ENCODE assay signal across 1 cellular context in the genomic region with DNA sequence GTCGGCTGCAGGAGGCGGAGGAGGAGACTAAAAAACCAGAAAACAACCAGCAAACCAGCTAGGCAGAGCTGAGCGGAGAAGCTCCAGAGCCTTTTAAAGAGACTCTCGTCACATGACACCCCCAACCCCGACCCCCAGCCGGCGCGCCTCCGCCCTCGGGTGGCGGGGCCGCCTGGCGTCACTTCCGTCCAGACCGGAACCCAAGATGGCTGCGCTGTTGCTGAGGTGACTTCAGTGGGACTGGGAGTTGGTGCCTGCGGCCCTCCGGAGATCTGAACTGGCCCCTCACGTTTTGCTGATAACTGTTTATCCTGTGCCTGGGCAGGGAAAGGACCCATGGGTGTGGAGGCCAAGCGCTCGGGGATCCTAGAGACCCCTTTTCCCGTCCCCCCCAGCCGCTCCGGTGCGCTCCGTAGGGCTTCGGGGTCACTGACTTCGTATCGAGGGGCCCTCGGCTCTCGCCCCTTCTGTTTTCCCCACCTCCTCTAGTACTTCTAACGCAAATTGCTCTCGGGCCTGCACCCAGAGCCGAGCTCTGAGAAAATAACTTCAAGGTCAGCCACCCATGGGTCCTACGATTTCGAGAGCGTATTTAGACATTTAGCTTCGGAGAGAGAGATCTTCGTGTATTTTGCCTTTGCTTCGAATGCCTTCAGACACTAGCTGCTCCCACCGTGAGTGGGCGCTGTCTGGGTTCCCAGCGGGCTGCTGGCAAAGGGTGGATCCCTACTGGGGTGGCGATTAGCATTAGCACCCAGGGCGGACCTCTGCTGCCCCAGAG.
TF ChIP-seq lines count a peak whose summit lies in the region.

A gene with protein sequence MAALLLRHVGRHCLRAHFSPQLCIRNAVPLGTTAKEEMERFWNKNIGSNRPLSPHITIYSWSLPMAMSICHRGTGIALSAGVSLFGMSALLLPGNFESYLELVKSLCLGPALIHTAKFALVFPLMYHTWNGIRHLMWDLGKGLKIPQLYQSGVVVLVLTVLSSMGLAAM (plus strand): TSS at position 181 of the 781 bp plus-strand sequence. CDS start 25 bp downstream, at position 206.

TF ChIP-seq in K562, 482 proteins besides CTCF, POLR2A, EP300 and RAD21 (continued from another document and continues in another):
- TF ChIP-seq, protein P1, sequence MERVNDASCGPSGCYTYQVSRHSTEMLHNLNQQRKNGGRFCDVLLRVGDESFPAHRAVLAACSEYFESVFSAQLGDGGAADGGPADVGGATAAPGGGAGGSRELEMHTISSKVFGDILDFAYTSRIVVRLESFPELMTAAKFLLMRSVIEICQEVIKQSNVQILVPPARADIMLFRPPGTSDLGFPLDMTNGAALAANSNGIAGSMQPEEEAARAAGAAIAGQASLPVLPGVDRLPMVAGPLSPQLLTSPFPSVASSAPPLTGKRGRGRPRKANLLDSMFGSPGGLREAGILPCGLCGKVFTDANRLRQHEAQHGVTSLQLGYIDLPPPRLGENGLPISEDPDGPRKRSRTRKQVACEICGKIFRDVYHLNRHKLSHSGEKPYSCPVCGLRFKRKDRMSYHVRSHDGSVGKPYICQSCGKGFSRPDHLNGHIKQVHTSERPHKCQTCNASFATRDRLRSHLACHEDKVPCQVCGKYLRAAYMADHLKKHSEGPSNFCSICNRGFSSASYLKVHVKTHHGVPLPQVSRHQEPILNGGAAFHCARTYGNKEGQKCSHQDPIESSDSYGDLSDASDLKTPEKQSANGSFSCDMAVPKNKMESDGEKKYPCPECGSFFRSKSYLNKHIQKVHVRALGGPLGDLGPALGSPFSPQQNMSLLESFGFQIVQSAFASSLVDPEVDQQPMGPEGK (CRISPR knock-in tag; IDR thresholded peaks at IDR 0.05; ENCODE audit: borderline replicate concordance) = no peak
- TF ChIP-seq, protein P2, sequence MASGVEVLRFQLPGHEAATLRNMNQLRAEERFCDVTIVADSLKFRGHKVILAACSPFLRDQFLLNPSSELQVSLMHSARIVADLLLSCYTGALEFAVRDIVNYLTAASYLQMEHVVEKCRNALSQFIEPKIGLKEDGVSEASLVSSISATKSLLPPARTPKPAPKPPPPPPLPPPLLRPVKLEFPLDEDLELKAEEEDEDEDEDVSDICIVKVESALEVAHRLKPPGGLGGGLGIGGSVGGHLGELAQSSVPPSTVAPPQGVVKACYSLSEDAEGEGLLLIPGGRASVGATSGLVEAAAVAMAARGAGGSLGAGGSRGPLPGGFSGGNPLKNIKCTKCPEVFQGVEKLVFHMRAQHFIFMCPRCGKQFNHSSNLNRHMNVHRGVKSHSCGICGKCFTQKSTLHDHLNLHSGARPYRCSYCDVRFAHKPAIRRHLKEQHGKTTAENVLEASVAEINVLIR (CRISPR knock-in tag; IDR thresholded peaks at IDR 0.05) = peak; percentile 88
- TF ChIP-seq, protein P3, sequence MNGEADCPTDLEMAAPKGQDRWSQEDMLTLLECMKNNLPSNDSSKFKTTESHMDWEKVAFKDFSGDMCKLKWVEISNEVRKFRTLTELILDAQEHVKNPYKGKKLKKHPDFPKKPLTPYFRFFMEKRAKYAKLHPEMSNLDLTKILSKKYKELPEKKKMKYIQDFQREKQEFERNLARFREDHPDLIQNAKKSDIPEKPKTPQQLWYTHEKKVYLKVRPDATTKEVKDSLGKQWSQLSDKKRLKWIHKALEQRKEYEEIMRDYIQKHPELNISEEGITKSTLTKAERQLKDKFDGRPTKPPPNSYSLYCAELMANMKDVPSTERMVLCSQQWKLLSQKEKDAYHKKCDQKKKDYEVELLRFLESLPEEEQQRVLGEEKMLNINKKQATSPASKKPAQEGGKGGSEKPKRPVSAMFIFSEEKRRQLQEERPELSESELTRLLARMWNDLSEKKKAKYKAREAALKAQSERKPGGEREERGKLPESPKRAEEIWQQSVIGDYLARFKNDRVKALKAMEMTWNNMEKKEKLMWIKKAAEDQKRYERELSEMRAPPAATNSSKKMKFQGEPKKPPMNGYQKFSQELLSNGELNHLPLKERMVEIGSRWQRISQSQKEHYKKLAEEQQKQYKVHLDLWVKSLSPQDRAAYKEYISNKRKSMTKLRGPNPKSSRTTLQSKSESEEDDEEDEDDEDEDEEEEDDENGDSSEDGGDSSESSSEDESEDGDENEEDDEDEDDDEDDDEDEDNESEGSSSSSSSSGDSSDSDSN (IDR thresholded peaks at IDR 0.05; ENCODE audit: borderline replicate concordance in 1 of 2, low read depth in 2 of 2, low read length in 2 of 2) = no peak
- peak; percentile 77; the same call in 1 of the 2 replicates for TF ChIP-seq GTF2F1 (IDR thresholded peaks at IDR 0.05; ENCODE audit: low read depth, low read length)
- TF ChIP-seq POLR2G (IDR thresholded peaks at IDR 0.05; ENCODE audit: low read depth, low read length) = peak; percentile 98
- TF ChIP-seq ATF7 (IDR thresholded peaks at IDR 0.05) = peak; percentile 82; the same call in 1 of the 2 replicates
- peak; percentile 61 for TF ChIP-seq SAP30 (IDR thresholded peaks at IDR 0.05; ENCODE audit: borderline replicate concordance, insufficient read depth, low read depth, low read length, poor library complexity, severe bottlenecking)
- TF ChIP-seq, protein P4, sequence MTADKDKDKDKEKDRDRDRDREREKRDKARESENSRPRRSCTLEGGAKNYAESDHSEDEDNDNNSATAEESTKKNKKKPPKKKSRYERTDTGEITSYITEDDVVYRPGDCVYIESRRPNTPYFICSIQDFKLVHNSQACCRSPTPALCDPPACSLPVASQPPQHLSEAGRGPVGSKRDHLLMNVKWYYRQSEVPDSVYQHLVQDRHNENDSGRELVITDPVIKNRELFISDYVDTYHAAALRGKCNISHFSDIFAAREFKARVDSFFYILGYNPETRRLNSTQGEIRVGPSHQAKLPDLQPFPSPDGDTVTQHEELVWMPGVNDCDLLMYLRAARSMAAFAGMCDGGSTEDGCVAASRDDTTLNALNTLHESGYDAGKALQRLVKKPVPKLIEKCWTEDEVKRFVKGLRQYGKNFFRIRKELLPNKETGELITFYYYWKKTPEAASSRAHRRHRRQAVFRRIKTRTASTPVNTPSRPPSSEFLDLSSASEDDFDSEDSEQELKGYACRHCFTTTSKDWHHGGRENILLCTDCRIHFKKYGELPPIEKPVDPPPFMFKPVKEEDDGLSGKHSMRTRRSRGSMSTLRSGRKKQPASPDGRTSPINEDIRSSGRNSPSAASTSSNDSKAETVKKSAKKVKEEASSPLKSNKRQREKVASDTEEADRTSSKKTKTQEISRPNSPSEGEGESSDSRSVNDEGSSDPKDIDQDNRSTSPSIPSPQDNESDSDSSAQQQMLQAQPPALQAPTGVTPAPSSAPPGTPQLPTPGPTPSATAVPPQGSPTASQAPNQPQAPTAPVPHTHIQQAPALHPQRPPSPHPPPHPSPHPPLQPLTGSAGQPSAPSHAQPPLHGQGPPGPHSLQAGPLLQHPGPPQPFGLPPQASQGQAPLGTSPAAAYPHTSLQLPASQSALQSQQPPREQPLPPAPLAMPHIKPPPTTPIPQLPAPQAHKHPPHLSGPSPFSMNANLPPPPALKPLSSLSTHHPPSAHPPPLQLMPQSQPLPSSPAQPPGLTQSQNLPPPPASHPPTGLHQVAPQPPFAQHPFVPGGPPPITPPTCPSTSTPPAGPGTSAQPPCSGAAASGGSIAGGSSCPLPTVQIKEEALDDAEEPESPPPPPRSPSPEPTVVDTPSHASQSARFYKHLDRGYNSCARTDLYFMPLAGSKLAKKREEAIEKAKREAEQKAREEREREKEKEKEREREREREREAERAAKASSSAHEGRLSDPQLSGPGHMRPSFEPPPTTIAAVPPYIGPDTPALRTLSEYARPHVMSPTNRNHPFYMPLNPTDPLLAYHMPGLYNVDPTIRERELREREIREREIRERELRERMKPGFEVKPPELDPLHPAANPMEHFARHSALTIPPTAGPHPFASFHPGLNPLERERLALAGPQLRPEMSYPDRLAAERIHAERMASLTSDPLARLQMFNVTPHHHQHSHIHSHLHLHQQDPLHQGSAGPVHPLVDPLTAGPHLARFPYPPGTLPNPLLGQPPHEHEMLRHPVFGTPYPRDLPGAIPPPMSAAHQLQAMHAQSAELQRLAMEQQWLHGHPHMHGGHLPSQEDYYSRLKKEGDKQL (CRISPR knock-in tag; IDR thresholded peaks at IDR 0.05; ENCODE audit: borderline replicate concordance) = no peak
- peak; percentile 60 for TF ChIP-seq HNRNPLL (IDR thresholded peaks at IDR 0.05; ENCODE audit: low read depth, low read length, poor library complexity, severe bottlenecking)
- TF ChIP-seq HEY1 (CRISPR knock-in tag; IDR thresholded peaks at IDR 0.05; ENCODE audit: borderline replicate concordance) = no peak
- no peak for TF ChIP-seq YBX1 (IDR thresholded peaks at IDR 0.05)
- TF ChIP-seq ZNF57 (CRISPR knock-in tag; IDR thresholded peaks at IDR 0.05) = no peak
- TF ChIP-seq, protein P5, sequence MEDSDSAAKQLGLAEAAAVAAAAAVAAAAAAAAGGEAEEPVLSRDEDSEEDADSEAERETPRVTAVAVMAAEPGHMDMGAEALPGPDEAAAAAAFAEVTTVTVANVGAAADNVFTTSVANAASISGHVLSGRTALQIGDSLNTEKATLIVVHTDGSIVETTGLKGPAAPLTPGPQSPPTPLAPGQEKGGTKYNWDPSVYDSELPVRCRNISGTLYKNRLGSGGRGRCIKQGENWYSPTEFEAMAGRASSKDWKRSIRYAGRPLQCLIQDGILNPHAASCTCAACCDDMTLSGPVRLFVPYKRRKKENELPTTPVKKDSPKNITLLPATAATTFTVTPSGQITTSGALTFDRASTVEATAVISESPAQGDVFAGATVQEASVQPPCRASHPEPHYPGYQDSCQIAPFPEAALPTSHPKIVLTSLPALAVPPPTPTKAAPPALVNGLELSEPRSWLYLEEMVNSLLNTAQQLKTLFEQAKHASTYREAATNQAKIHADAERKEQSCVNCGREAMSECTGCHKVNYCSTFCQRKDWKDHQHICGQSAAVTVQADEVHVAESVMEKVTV (CRISPR knock-in tag; IDR thresholded peaks at IDR 0.05) = no peak
- no peak for TF ChIP-seq GATAD2A (IDR thresholded peaks at IDR 0.05)
- no peak for TF ChIP-seq ZFP36 (IDR thresholded peaks at IDR 0.05; ENCODE audit: low read depth, low read length, partially characterized antibody)
- TF ChIP-seq, protein P6, sequence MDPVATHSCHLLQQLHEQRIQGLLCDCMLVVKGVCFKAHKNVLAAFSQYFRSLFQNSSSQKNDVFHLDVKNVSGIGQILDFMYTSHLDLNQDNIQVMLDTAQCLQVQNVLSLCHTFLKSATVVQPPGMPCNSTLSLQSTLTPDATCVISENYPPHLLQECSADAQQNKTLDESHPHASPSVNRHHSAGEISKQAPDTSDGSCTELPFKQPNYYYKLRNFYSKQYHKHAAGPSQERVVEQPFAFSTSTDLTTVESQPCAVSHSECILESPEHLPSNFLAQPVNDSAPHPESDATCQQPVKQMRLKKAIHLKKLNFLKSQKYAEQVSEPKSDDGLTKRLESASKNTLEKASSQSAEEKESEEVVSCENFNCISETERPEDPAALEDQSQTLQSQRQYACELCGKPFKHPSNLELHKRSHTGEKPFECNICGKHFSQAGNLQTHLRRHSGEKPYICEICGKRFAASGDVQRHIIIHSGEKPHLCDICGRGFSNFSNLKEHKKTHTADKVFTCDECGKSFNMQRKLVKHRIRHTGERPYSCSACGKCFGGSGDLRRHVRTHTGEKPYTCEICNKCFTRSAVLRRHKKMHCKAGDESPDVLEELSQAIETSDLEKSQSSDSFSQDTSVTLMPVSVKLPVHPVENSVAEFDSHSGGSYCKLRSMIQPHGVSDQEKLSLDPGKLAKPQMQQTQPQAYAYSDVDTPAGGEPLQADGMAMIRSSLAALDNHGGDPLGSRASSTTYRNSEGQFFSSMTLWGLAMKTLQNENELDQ (CRISPR knock-in tag; IDR thresholded peaks at IDR 0.05; ENCODE audit: borderline replicate concordance) = no peak
- no peak for TF ChIP-seq E2F3 (CRISPR knock-in tag; IDR thresholded peaks at IDR 0.05)
- TF ChIP-seq, protein P7, sequence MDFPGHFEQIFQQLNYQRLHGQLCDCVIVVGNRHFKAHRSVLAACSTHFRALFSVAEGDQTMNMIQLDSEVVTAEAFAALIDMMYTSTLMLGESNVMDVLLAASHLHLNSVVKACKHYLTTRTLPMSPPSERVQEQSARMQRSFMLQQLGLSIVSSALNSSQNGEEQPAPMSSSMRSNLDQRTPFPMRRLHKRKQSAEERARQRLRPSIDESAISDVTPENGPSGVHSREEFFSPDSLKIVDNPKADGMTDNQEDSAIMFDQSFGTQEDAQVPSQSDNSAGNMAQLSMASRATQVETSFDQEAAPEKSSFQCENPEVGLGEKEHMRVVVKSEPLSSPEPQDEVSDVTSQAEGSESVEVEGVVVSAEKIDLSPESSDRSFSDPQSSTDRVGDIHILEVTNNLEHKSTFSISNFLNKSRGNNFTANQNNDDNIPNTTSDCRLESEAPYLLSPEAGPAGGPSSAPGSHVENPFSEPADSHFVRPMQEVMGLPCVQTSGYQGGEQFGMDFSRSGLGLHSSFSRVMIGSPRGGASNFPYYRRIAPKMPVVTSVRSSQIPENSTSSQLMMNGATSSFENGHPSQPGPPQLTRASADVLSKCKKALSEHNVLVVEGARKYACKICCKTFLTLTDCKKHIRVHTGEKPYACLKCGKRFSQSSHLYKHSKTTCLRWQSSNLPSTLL (IDR thresholded peaks at IDR 0.05) = no peak
- TF ChIP-seq NR3C1 (CRISPR knock-in tag; IDR thresholded peaks at IDR 0.05) = no peak
- TF ChIP-seq SOX6 (IDR thresholded peaks at IDR 0.05) = no peak
- no peak for TF ChIP-seq POU5F1 (IDR thresholded peaks at IDR 0.05; ENCODE audit: borderline replicate concordance, low read depth, low read length, partially characterized antibody)
- TF ChIP-seq, protein P8, sequence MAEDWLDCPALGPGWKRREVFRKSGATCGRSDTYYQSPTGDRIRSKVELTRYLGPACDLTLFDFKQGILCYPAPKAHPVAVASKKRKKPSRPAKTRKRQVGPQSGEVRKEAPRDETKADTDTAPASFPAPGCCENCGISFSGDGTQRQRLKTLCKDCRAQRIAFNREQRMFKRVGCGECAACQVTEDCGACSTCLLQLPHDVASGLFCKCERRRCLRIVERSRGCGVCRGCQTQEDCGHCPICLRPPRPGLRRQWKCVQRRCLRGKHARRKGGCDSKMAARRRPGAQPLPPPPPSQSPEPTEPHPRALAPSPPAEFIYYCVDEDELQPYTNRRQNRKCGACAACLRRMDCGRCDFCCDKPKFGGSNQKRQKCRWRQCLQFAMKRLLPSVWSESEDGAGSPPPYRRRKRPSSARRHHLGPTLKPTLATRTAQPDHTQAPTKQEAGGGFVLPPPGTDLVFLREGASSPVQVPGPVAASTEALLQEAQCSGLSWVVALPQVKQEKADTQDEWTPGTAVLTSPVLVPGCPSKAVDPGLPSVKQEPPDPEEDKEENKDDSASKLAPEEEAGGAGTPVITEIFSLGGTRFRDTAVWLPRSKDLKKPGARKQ (CRISPR knock-in tag; IDR thresholded peaks at IDR 0.05) = no peak
- no peak for TF ChIP-seq ETS2 (tag; IDR thresholded peaks at IDR 0.05; ENCODE audit: borderline replicate concordance, poor library complexity, severe bottlenecking)
- no peak for TF ChIP-seq GABPB2 (CRISPR knock-in tag; conservative IDR thresholded peaks at IDR 0.05)
- TF ChIP-seq KLF13 (tag; IDR thresholded peaks at IDR 0.05; ENCODE audit: borderline replicate concordance, low read depth) = peak; percentile 40
- TF ChIP-seq PCBP2 (IDR thresholded peaks at IDR 0.05; ENCODE audit: low read depth, low read length, poor library complexity, severe bottlenecking) = no peak
- TF ChIP-seq, protein P9, sequence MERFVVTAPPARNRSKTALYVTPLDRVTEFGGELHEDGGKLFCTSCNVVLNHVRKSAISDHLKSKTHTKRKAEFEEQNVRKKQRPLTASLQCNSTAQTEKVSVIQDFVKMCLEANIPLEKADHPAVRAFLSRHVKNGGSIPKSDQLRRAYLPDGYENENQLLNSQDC (CRISPR knock-in tag; IDR thresholded peaks at IDR 0.05) = no peak
- TF ChIP-seq NFE2 (IDR thresholded peaks at IDR 0.05; ENCODE audit: low read depth) = no peak
- no peak for TF ChIP-seq ESRRB (CRISPR knock-in tag; IDR thresholded peaks at IDR 0.05; ENCODE audit: borderline replicate concordance)
- TF ChIP-seq MXI1 (IDR thresholded peaks at IDR 0.05; ENCODE audit: low read depth, low read length) = peak; percentile 47; the same call in 1 of the 2 replicates
- TF ChIP-seq FOXJ2 (tag; IDR thresholded peaks at IDR 0.05) = no peak
- no peak for TF ChIP-seq ZNF696 (CRISPR knock-in tag; conservative IDR thresholded peaks at IDR 0.05)
